In the genomic region with DNA sequence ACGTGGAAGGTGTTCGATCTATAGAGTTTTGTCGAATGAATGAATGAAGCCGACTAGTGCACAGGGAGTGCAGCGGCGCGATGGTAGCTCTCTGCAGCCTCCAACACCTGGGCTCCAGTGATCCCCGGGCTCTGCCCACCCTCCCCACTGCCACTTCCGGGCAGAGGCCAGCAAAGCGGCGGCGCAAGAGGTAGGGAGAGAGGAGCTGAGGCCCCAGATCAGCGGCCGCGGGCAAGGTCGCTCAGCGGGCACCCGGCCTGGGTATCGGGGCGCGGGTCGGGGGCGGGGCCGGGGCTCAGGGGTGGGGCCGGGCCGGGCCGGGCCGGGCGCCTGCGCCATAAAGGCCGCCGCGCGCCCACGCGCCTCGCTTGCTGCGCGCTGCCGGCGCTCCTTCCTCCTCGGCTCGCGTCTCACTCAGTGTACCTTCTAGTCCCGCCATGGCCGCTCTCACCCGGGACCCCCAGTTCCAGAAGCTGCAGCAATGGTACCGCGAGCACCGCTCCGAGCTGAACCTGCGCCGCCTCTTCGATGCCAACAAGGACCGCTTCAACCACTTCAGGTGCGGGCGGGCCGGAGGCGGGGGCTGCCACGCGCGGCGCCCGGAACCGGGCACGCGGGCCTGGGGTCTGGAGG, we compare ENCODE assay signal across 8 cellular contexts. TPM values are rescaled to one million over a fixed set of nuclear protein-coding genes. Genes with fewer than 3 reads are reported as not detected.
A peak's percentile ranks its signal among the peaks of the same experiment; 100 is the strongest.
DNase-seq lines count a peak whose midpoint lies in the region; ATAC-seq, FAIRE-seq and TF ChIP-seq lines count a peak whose summit lies in the region.

Gene GPI (plus strand): TSS at position 367 of the 633 bp plus-strand sequence. CDS start 71 bp downstream, at position 438.

- peak; percentile 69 for FAIRE-seq in endothelial cell of umbilical vein (lab: Jason Lieb, UNC)

- intact Hi-C loops in endothelial cell of umbilical vein (cut with micrococcal nuclease), result loop anchor here (5.0 kb wide), 1 partner anchor 67 kb away; no protein-coding TSS in a partner anchor

- H3K9me3 ChIP-seq in OCI-LY1 (ENCODE audit: low read length), result no peaks in the 10 kb centered on the region
- H3K9me3 ChIP-seq in endothelial cell of umbilical vein (replicated peaks; ENCODE audit: control insufficient read depth, insufficient read depth, low read length), result no peaks in the 10 kb centered on the region

- CTCF ChIA-PET in endothelial cell of umbilical vein (lab: Charles Lee), result interaction anchor here (1.3 to 1.4 kb wide), 2 partner anchors 41 to 66 kb away, joined by 3 to 4 read pairs; no protein-coding TSS in a partner anchor

- H3K9me1 ChIP-seq in endothelial cell of umbilical vein (replicated peaks; ENCODE audit: control insufficient read depth, extremely low read depth, insufficient read depth, low read length), result no peaks in the 10 kb centered on the region

- H3K27me3 ChIP-seq in HL-60 (ENCODE audit: insufficient read depth, poor library complexity, severe bottlenecking) (no peaks in the 10 kb centered on the region), OCI-LY1 (ENCODE audit: insufficient read depth, low read length) (no peaks in the 10 kb centered on the region), endothelial cell of umbilical vein (ENCODE audit: control insufficient read depth in 2 of 2, insufficient read depth in 2 of 2, low read length in 2 of 2) (no peaks in the 10 kb centered on the region)

- H3K9ac ChIP-seq in OCI-LY1 (ENCODE audit: low read length) (peak within 1 kb of the TSS; percentile 100), endothelial cell of umbilical vein (replicated peaks; ENCODE audit: extremely low read depth, insufficient read depth, low read length) (peak within 1 kb of the TSS; percentile 72)

- H3K27ac ChIP-seq in HL-60 (replicated peaks) (peak within 1 kb of the TSS; percentile 94), OCI-LY1 (ENCODE audit: low read depth, low read length, poor library complexity, severe bottlenecking) (peak within 1 kb of the TSS; percentile 60), endothelial cell of umbilical vein (ENCODE audit: insufficient read depth, low read depth, low read length) (peak within 1 kb of the TSS; percentile 32)

- H3F3A ChIP-seq in OCI-LY1 (ENCODE audit: insufficient read depth, low read length), result no peaks in the 10 kb centered on the region

- H3K4me2 ChIP-seq in OCI-LY1 (ENCODE audit: low read length) (peak within 1 kb of the TSS; percentile 97), endothelial cell of umbilical vein (ENCODE audit: insufficient read depth, low read length) (peak within 1 kb of the TSS; percentile 58)

- no peaks in the 10 kb centered on the region for H3K9me2 ChIP-seq in OCI-LY1 (ENCODE audit: low read depth, low read length)

- ATAC-seq in GM19438 (IDR thresholded peaks at IDR 0.05; ENCODE audit: low read depth, unreplicated experiment), result peak; percentile 69

- H3K36me3 ChIP-seq in OCI-LY1 (ENCODE audit: insufficient read depth, low read length) (peaks cover 48% of the 10 kb centered on the region), endothelial cell of umbilical vein (ENCODE audit: control insufficient read depth in 2 of 2, extremely low read depth in 1 of 2, insufficient read depth in 2 of 2, low read length in 2 of 2) (peaks cover 4 to 13% of the 10 kb centered on the region in 2 experiments)

- peak; percentile 64 for TF ChIP-seq POLR2A in endothelial cell of umbilical vein (IDR thresholded peaks at IDR 0.05; ENCODE audit: low read depth, low read length)

- H4K20me1 ChIP-seq in OCI-LY1 (ENCODE audit: insufficient read depth, low read length) (no peaks in the 10 kb centered on the region), endothelial cell of umbilical vein (replicated peaks; ENCODE audit: control insufficient read depth, extremely low read depth, insufficient read depth, low read length) (no peaks in the 10 kb centered on the region)

- BruUV-seq in endothelial cell of umbilical vein (replicated peaks; lab: Mats Ljungman, UMichigan), result no TSS peak

- dilution Hi-C loops in endothelial cell of umbilical vein (cut with MboI; ENCODE audit: extremely low pct_ligation_motif_present, low sequenced_read_pairs), result no loop called here

- H3K79me2 ChIP-seq in OCI-LY1 (ENCODE audit: insufficient read depth, low read length), result peaks cover 14% of the 10 kb centered on the region
- peaks cover 29% of the 10 kb centered on the region for H3K79me2 ChIP-seq in endothelial cell of umbilical vein (ENCODE audit: control insufficient read depth, insufficient read depth, low read length)

- POLR2A ChIA-PET in endothelial cell of umbilical vein (lab: Charles Lee), result no interaction called here

- H2AFZ ChIP-seq in OCI-LY1 (ENCODE audit: low read length) (peak within 1 kb of the TSS; percentile 91), endothelial cell of umbilical vein (ENCODE audit: low read depth, low read length) (peak within 1 kb of the TSS; percentile 95)

- H3K4me1 ChIP-seq in OCI-LY1 (ENCODE audit: insufficient read depth, low read length, severe bottlenecking) (peaks cover 36% of the 10 kb centered on the region), endothelial cell of umbilical vein (ENCODE audit: control insufficient read depth, extremely low read depth, insufficient read depth, low read length) (peaks cover 11% of the 10 kb centered on the region)

- TF ChIP-seq CTCF in HL-60 (IDR thresholded peaks at IDR 0.05; ENCODE audit: insufficient read depth, low read length) (no peak), OCI-LY1 (IDR thresholded peaks at IDR 0.05; ENCODE audit: low read length) (no peak), endothelial cell of umbilical vein (IDR thresholded peaks at IDR 0.05; ENCODE audit: extremely low read depth in 1 of 2, insufficient read depth in 1 of 2, low read depth in 1 of 2, low read length in 2 of 2) (no peak)

- peak in 12 of 14 donors; percentile 19 to 73 (median 34) for DNase-seq in C1 segment of cervical spinal cord (lab: John Stamatoyannopoulos, UW)
- peak; percentile 68 to 75 for DNase-seq in HL-60 (ENCODE audit: low read depth in 1 of 2, low spot score in 1 of 2)
- DNase-seq in activated T-cell treated with anti-CD3 and anti-CD28 coated beads for 1 hour (ENCODE audit: low read depth), result peak; percentile 56
- peak; percentile 28 for DNase-seq in endothelial cell of umbilical vein (ENCODE audit: low read depth, low spot score)
- peak; percentile 16 for DNase-seq in middle frontal gyrus (ENCODE audit: extremely low spot score, low spot score)
- DNase-seq in stimulated activated CD8-positive, alpha-beta memory T cell treated with anti-CD3 and anti-CD28 coated beads, Interleukin-15, amount 100 ng/mL, for 48 hours (ENCODE audit: low read depth in 2 of 2), result peak; percentile 60 to 70

- H3K4me3 ChIP-seq in HL-60 (replicated peaks; ENCODE audit: insufficient read depth, low read length), result peak within 1 kb of the TSS; percentile 66
- H3K4me3 ChIP-seq in OCI-LY1 (ENCODE audit: low read depth, low read length, poor library complexity, severe bottlenecking), result peak within 1 kb of the TSS; percentile 100
- peak within 1 kb of the TSS; percentile 71 to 93 (median 72) for H3K4me3 ChIP-seq in endothelial cell of umbilical vein (replicated peaks in 1 of 3; ENCODE audit: insufficient read depth in 1 of 3, low read depth in 1 of 3, low read length in 3 of 3)

TF ChIP-seq in endothelial cell of umbilical vein, 7 proteins besides CTCF, POLR2A, EP300 and RAD21:
- TF ChIP-seq POLR2AphosphoS5 (IDR thresholded peaks at IDR 0.05; ENCODE audit: insufficient read depth, low read depth, low read length) (peak; percentile 82), JUN (IDR thresholded peaks at IDR 0.05; ENCODE audit: borderline replicate concordance, insufficient read depth, insufficient read length, low read depth) (no peak), GATA2 (IDR thresholded peaks at IDR 0.05; ENCODE audit: insufficient read depth, insufficient read length, low read depth, low read length) (no peak)

RNA-seq across cellular contexts. Expression of gene GPI, which starts in this region (rescaled TPM):
- total RNA-seq in endothelial cell of umbilical vein, result 245 and 273 TPM in 2 replicates
- 110 and 131 TPM in 2 replicates for polyA plus RNA-seq in endothelial cell of umbilical vein
- polyA plus RNA-seq in endothelial cell of umbilical vein (2011; cell fraction: cytosol; rRNA removed), result 137 and 144 TPM in 2 replicates
- 112 and 115 TPM in 2 replicates for polyA plus RNA-seq in endothelial cell of umbilical vein (2011; cell fraction: nucleus; rRNA removed)
- polyA plus RNA-seq in endothelial cell of umbilical vein (2012), result 238 and 247 TPM in 2 replicates
- polyA minus RNA-seq in endothelial cell of umbilical vein, result 204 and 222 TPM in 2 replicates
- 198 TPM for polyA minus RNA-seq in endothelial cell of umbilical vein (2011; cell fraction: cytosol; rRNA and poly(A)+ RNA removed)
- 64.3 and 74.5 TPM in 2 replicates for polyA minus RNA-seq in endothelial cell of umbilical vein (2011; cell fraction: nucleus; rRNA and poly(A)+ RNA removed)

Comparison
In these comparisons a context has a peak if more than half of its experiments do, and no peak if none do; other contexts are left out.
1. Peak in every context shown above with its lines: DNase-seq, ATAC-seq, H3K4me3 ChIP-seq and H3K27ac ChIP-seq.
2. DNase-seq: peak in every context shown above with its lines; median percentile 72 in HL-60; 65 in stimulated activated CD8-positive, alpha-beta memory T cell treated with anti-CD3 and anti-CD28 coated beads, Interleukin-15, amount 100 ng/mL, for 48 hours; 56 in activated T-cell treated with anti-CD3 and anti-CD28 coated beads for 1 hour; 34 in C1 segment of cervical spinal cord; 28 in endothelial cell of umbilical vein; 16 in middle frontal gyrus.
3. H3K27ac ChIP-seq: peak in every context shown above with its lines; median percentile 94 in HL-60; 60 in OCI-LY1; 32 in endothelial cell of umbilical vein.